In genomic region chr2:53848062-53848461, GRCh38 we compare ENCODE assay signal across 25 cellular contexts. TPM values are rescaled to one million over a fixed set of nuclear protein-coding genes. Genes with fewer than 3 reads are reported as not detected.
DNase-seq lines count a peak whose midpoint lies in the region; ATAC-seq, FAIRE-seq and TF ChIP-seq lines count a peak whose summit lies in the region.
"Had no signal": no experiment of that assay in that cellular context is flagged by ENCODE, and none has a peak within 500 bp of the region (broad histone marks: within the 10 kb centered on the region; RNA-seq: fewer than 3 reads in every experiment).

No MANE protein-coding gene starts in this region.

- TF ChIP-seq CTCF in upper lobe of right lung (IDR thresholded peaks at IDR 0.05): no peak

- H3K36me3 ChIP-seq in upper lobe of right lung: peaks cover 9% of the 10 kb centered on the region

- H3K27ac ChIP-seq in upper lobe of right lung: no peak overlapping the region
- H3K27ac ChIP-seq: BLaER1 treated with 17β-estradiol and CSF1 and Interleukin-3, amounts not matched to agents 10 nM and 100 nM; KMS-11; SJSA1 had no signal

- no peak overlapping the region for H3K4me3 Mint-ChIP-seq in stimulated activated memory B cell treated with anti-CD40 and anti-IgM and Interleukin-4, amounts not matched to agents 10 μg/mL and 1 μg/mL and 100 μg/mL, for 72 hours
- H3K4me3 Mint-ChIP-seq: CD4-positive, alpha-beta memory T cell had no signal

- ATAC-seq in esophagus mucosa (peak; percentile 73), upper lobe of right lung (peak; percentile 30)
- ATAC-seq in stimulated activated memory B cell treated with anti-CD40 and anti-IgM and Interleukin-4, amounts not matched to agents 10 μg/mL and 1 μg/mL and 100 μg/mL, for 72 hours: no peak
- ATAC-seq: HCT116, Panc1 had no signal

- no peak for DNase-seq in GM12891 (ENCODE audit: insufficient read length, low spot score)
- peak; percentile 26 for DNase-seq in NOMO-1 treated with DMSO at 0.1 percent for 48 hours (lab: John Stamatoyannopoulos, UW; ENCODE audit: unreplicated experiment)
- DNase-seq in upper lobe of right lung: no peak
- no peak for DNase-seq in LoVo (ENCODE audit: low spot score)
- DNase-seq in pons (ENCODE audit: low spot score): no peak
- DNase-seq: Caco-2; CD4-positive, alpha-beta memory T cell; DND-41; GOT3; IMR-90; NCI-H1092 treated with DMSO at 0.1 percent for 48 hours; NCI-H1436 treated with DMSO at 0.1 percent for 48 hours; NCI-H1930; NCI-H226; NCI-H510A treated with DMSO at 0.1 percent for 48 hours; NCI-H748 treated with DMSO at 0.1 percent for 48 hours had no signal

- TF ChIP-seq POLR2A in GM12891 (IDR thresholded peaks at IDR 0.05; ENCODE audit: low read depth, low read length): no peak

- no peaks in the 10 kb centered on the region for H3K27me3 Mint-ChIP-seq in stimulated activated memory B cell treated with anti-CD40 and anti-IgM and Interleukin-4, amounts not matched to agents 10 μg/mL and 1 μg/mL and 100 μg/mL, for 72 hours
- H3K27me3 Mint-ChIP-seq: CD4-positive, alpha-beta memory T cell had no signal

- peaks cover 8% of the 10 kb centered on the region for H3K4me1 Mint-ChIP-seq in stimulated activated memory B cell treated with anti-CD40 and anti-IgM and Interleukin-4, amounts not matched to agents 10 μg/mL and 1 μg/mL and 100 μg/mL, for 72 hours

- FAIRE-seq in GM12891 (lab: Jason Lieb, UNC): no peak
- FAIRE-seq: GM12892, GM18507 had no signal

- H3K27ac Mint-ChIP-seq in stimulated activated memory B cell treated with anti-CD40 and anti-IgM and Interleukin-4, amounts not matched to agents 10 μg/mL and 1 μg/mL and 100 μg/mL, for 72 hours: no peak overlapping the region

- H3K4me1 ChIP-seq in upper lobe of right lung: no peaks in the 10 kb centered on the region
- H3K4me1 ChIP-seq: Caco-2, SJSA1 had no signal

- H3K9me3 ChIP-seq in upper lobe of right lung: no peaks in the 10 kb centered on the region
- H3K9me3 ChIP-seq: BLaER1 treated with 17β-estradiol and CSF1 and Interleukin-3, amounts not matched to agents 10 nM and 100 nM; Caco-2; SJSA1 had no signal

- H3K36me3 Mint-ChIP-seq in stimulated activated memory B cell treated with anti-CD40 and anti-IgM and Interleukin-4, amounts not matched to agents 10 μg/mL and 1 μg/mL and 100 μg/mL, for 72 hours: peaks cover 20% of the 10 kb centered on the region

- no peaks in the 10 kb centered on the region for H3K27me3 ChIP-seq in upper lobe of right lung
- H3K27me3 ChIP-seq: BLaER1 treated with 17β-estradiol and CSF1 and Interleukin-3, amounts not matched to agents 10 nM and 100 nM; SJSA1 had no signal

- H3K4me3 ChIP-seq in upper lobe of right lung: no peak overlapping the region
- H3K4me3 ChIP-seq: BLaER1 treated with 17β-estradiol and CSF1 and Interleukin-3, amounts not matched to agents 10 nM and 100 nM; SJSA1 had no signal

- H3K9me3 Mint-ChIP-seq in stimulated activated memory B cell treated with anti-CD40 and anti-IgM and Interleukin-4, amounts not matched to agents 10 μg/mL and 1 μg/mL and 100 μg/mL, for 72 hours: no peaks in the 10 kb centered on the region

- intact Hi-C loops in upper lobe of right lung (cut with DNase I): no loop called here

TF ChIP-seq in GM12891, 5 proteins besides CTCF, POLR2A, EP300 and RAD21:
- TF ChIP-seq POLR2AphosphoS5 (IDR thresholded peaks at IDR 0.05; ENCODE audit: low read depth, low read length) (no peak), SPI1 (IDR thresholded peaks at IDR 0.05; ENCODE audit: low read depth, low read length) (0 out of 2 replicates have a peak, but pooled peaks have one; percentile 7), POU2F2 (IDR thresholded peaks at IDR 0.05; ENCODE audit: low read depth, low read length) (no peak), TAF1 (IDR thresholded peaks at IDR 0.05; ENCODE audit: low read depth, low read length) (no peak), PAX5 (IDR thresholded peaks at IDR 0.05; ENCODE audit: insufficient read depth, low read length, severe bottlenecking) (no peak)

RNA-seq across cellular contexts. Expression of gene GPR75, which starts 11.7 kb away (rescaled TPM):
- 0.72 TPM for polyA plus RNA-seq in GM12891 (2012; ENCODE audit: low read depth, missing spikeins)
- total RNA-seq in esophagus mucosa (1.5 TPM), upper lobe of right lung (2.5 TPM)
- polyA plus RNA-seq: CD4-positive, alpha-beta memory T cell had no signal
